Comparison of ENCODE assay signal across 1 cellular context in the genomic region with DNA sequence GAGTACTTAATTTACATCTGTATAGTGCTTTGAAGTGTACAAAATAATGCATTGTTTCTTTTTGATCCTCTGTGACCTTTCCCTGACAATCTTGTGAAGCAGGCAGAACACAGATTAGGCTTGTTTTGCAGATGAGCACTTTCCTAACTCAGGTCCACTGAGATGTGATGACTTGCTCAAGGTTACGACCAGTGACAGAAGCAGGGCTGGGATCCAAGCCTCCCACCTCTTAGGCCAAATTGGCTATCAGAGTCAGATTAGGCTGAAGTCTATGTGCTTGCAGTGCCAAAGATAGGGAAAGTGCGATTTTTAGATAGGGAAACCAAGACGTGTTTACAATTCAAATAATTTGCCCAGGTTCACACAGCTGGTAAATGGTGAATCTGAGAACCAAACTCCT.
TF ChIP-seq lines count a peak whose summit lies in the region.

No MANE protein-coding gene starts in this region.

TF ChIP-seq in IMR-90, 13 proteins besides CTCF, POLR2A, EP300 and RAD21:
- no peak for TF ChIP-seq MAZ (IDR thresholded peaks at IDR 0.05; ENCODE audit: borderline replicate concordance, low read depth, low read length)
- no peak for TF ChIP-seq CHD1 (IDR thresholded peaks at IDR 0.05; ENCODE audit: low read depth, low read length)
- TF ChIP-seq SMC3 (IDR thresholded peaks at IDR 0.05; ENCODE audit: low read depth, low read length) = no peak
- no peak for TF ChIP-seq MAFK (IDR thresholded peaks at IDR 0.05; ENCODE audit: low read depth, low read length)
- no peak for TF ChIP-seq NFE2L2 (IDR thresholded peaks at IDR 0.05; ENCODE audit: low read depth, low read length)
- TF ChIP-seq, protein P1, sequence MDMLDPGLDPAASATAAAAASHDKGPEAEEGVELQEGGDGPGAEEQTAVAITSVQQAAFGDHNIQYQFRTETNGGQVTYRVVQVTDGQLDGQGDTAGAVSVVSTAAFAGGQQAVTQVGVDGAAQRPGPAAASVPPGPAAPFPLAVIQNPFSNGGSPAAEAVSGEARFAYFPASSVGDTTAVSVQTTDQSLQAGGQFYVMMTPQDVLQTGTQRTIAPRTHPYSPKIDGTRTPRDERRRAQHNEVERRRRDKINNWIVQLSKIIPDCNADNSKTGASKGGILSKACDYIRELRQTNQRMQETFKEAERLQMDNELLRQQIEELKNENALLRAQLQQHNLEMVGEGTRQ (IDR thresholded peaks at IDR 0.05; ENCODE audit: low read depth, low read length) = no peak
- TF ChIP-seq RCOR1 (IDR thresholded peaks at IDR 0.05; ENCODE audit: insufficient replicate concordance, low read length) = no peak
- no peak for TF ChIP-seq RFX5 (IDR thresholded peaks at IDR 0.05; ENCODE audit: low read depth, low read length)
- TF ChIP-seq, protein P2, sequence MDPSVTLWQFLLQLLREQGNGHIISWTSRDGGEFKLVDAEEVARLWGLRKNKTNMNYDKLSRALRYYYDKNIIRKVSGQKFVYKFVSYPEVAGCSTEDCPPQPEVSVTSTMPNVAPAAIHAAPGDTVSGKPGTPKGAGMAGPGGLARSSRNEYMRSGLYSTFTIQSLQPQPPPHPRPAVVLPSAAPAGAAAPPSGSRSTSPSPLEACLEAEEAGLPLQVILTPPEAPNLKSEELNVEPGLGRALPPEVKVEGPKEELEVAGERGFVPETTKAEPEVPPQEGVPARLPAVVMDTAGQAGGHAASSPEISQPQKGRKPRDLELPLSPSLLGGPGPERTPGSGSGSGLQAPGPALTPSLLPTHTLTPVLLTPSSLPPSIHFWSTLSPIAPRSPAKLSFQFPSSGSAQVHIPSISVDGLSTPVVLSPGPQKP (IDR thresholded peaks at IDR 0.05; ENCODE audit: borderline replicate concordance, low read depth, low read length) = no peak
- TF ChIP-seq BHLHE40 (IDR thresholded peaks at IDR 0.05; ENCODE audit: low read depth, low read length) = no peak
- no peak for TF ChIP-seq MXI1 (IDR thresholded peaks at IDR 0.05; ENCODE audit: borderline replicate concordance, low read depth, low read length)
- TF ChIP-seq CEBPB (IDR thresholded peaks at IDR 0.05; ENCODE audit: low read depth, low read length) = no peak
